Comparison of ENCODE assay signal across 1 cellular context in genomic region chr16:392450-393027, GRCh38.
A peak's percentile ranks its signal among the peaks of the same experiment; 100 is the strongest.
TF ChIP-seq lines count a peak whose summit lies in the region.

No MANE protein-coding gene starts in this region.

TF ChIP-seq in HepG2, 621 proteins besides CTCF, POLR2A, EP300 and RAD21:
- no peak for TF ChIP-seq ZNF652 (CRISPR knock-in tag; IDR thresholded peaks at IDR 0.05; ENCODE audit: borderline replicate concordance, low read depth)
- TF ChIP-seq MBNL3 (CRISPR knock-in tag; conservative IDR thresholded peaks at IDR 0.05), result no peak
- peak; percentile 69 for TF ChIP-seq ZNF121 (CRISPR knock-in tag; IDR thresholded peaks at IDR 0.05)
- no peak for TF ChIP-seq ZNF609 (CRISPR knock-in tag; IDR thresholded peaks at IDR 0.05; ENCODE audit: borderline replicate concordance)
- TF ChIP-seq HOXA5 (CRISPR knock-in tag; IDR thresholded peaks at IDR 0.05), result no peak
- TF ChIP-seq ZFP82 (CRISPR knock-in tag; IDR thresholded peaks at IDR 0.05; ENCODE audit: borderline replicate concordance), result no peak
TF ChIP-seq in HepG2: peak in this region for 1.
